Comparison of ENCODE assay signal across 11 cellular contexts in genomic region chr6:125750692-125751333, GRCh38. TPM values are rescaled to one million over a fixed set of nuclear protein-coding genes. Genes with fewer than 3 reads are reported as not detected.
DNase-seq lines count a peak whose midpoint lies in the region; ATAC-seq and TF ChIP-seq lines count a peak whose summit lies in the region.
"Had no signal": no experiment of that assay in that cellular context is flagged by ENCODE, and none has a peak within 500 bp of the region (broad histone marks: within the 10 kb centered on the region; RNA-seq: fewer than 3 reads in every experiment).

No MANE protein-coding gene starts in this region.

- H3K4me3 ChIP-seq in hepatocyte (no peak overlapping the region), skeletal muscle tissue (ENCODE audit: low read length in 3 of 3) (peak overlapping the region; percentile 76 to 92 (median 91)), MG63 (no peak overlapping the region)

- ATAC-seq in T-helper 17 cell, result no peak

- no peaks in the 10 kb centered on the region for H4K20me1 ChIP-seq in hepatocyte (ENCODE audit: insufficient read depth, poor library complexity, severe bottlenecking)

- no peak for DNase-seq in T-helper 2 cell treated with Interferon-gamma antibody and Interleukin-4, amounts not matched to agents 5 μg/mL and 100 μg/mL, for 36 hours (ENCODE audit: low spot score)
- DNase-seq in T-helper 2 cell, result no peak
- no peak for DNase-seq in T-helper 17 cell
- DNase-seq in hepatocyte (ENCODE audit: low spot score), result no peak
- DNase-seq in MG63, result no peak
- no peak for DNase-seq in NCI-H446 treated with DMSO at 0.1 percent for 48 hours (lab: John Stamatoyannopoulos, UW)
- DNase-seq in epidermal melanocyte (ENCODE audit: insufficient read length, low spot score), result no peak
- DNase-seq: brain microvascular endothelial cell, NCI-H226, transverse colon had no signal

- H3K27ac ChIP-seq in hepatocyte (no peak overlapping the region), skeletal muscle tissue (ENCODE audit: low read depth, low read length) (peak overlapping the region; percentile 98)
- H3K27ac ChIP-seq: brain microvascular endothelial cell had no signal

- H2AFZ ChIP-seq in hepatocyte, result no peak overlapping the region

- H3K4me2 ChIP-seq in hepatocyte, result peak overlapping the region; percentile 98

- peaks cover 4% of the 10 kb centered on the region for H3K36me3 Mint-ChIP-seq in T-helper 2 cell treated with Interferon-gamma antibody and Interleukin-4, amounts not matched to agents 5 μg/mL and 100 μg/mL, for 36 hours (ENCODE audit: low read depth)
- peaks cover 6% of the 10 kb centered on the region for H3K36me3 Mint-ChIP-seq in T-helper 17 cell (ENCODE audit: low read depth)

- peak overlapping the region; percentile 88 to 96 (median 93) for H3K9ac ChIP-seq in skeletal muscle tissue (ENCODE audit: low read depth in 1 of 3, low read length in 3 of 3)

- H3K27ac Mint-ChIP-seq in T-helper 2 cell treated with Interferon-gamma antibody and Interleukin-4, amounts not matched to agents 5 μg/mL and 100 μg/mL, for 36 hours, result no peak overlapping the region
- H3K27ac Mint-ChIP-seq in T-helper 17 cell, result peak overlapping the region; percentile 54

- no peaks in the 10 kb centered on the region for H3K9me3 ChIP-seq in T-helper 17 cell (ENCODE audit: control insufficient read depth, low read length, poor library complexity, severe bottlenecking)
- no peaks in the 10 kb centered on the region for H3K9me3 ChIP-seq in hepatocyte (ENCODE audit: low read depth)
- H3K9me3 ChIP-seq in skeletal muscle tissue (ENCODE audit: control insufficient read depth in 3 of 3, low read length in 3 of 3), result no peaks in the 10 kb centered on the region
- no peaks in the 10 kb centered on the region for H3K9me3 ChIP-seq in MG63
- H3K9me3 ChIP-seq: transverse colon had no signal

- peak overlapping the region; percentile 53 for H3K4me3 Mint-ChIP-seq in T-helper 2 cell treated with Interferon-gamma antibody and Interleukin-4, amounts not matched to agents 5 μg/mL and 100 μg/mL, for 36 hours
- H3K4me3 Mint-ChIP-seq in T-helper 17 cell, result peak overlapping the region; percentile 92

- H3K4me1 ChIP-seq in hepatocyte (ENCODE audit: insufficient read depth) (peaks cover 11% of the 10 kb centered on the region), skeletal muscle tissue (ENCODE audit: control insufficient read depth in 3 of 3, insufficient read depth in 3 of 3, low read length in 3 of 3) (peaks cover 3 to 24% (median 12%) of the 10 kb centered on the region in 3 donors)

- no peaks in the 10 kb centered on the region for H3K36me3 ChIP-seq in hepatocyte (replicated peaks; ENCODE audit: insufficient read depth, low read depth)
- H3K36me3 ChIP-seq in skeletal muscle tissue (ENCODE audit: control insufficient read depth in 3 of 3, insufficient read depth in 3 of 3, low read length in 3 of 3), result peaks cover 0 to 14% (median 6%) of the 10 kb centered on the region in 3 donors
- H3K36me3 ChIP-seq in MG63, result no peaks in the 10 kb centered on the region
- H3K36me3 ChIP-seq: brain microvascular endothelial cell, transverse colon had no signal

- no peaks in the 10 kb centered on the region for H3K9me3 Mint-ChIP-seq in T-helper 2 cell treated with Interferon-gamma antibody and Interleukin-4, amounts not matched to agents 5 μg/mL and 100 μg/mL, for 36 hours

- H3K27me3 ChIP-seq in hepatocyte, result peaks cover 60% of the 10 kb centered on the region
- H3K27me3 ChIP-seq in skeletal muscle tissue (ENCODE audit: control insufficient read depth in 3 of 3, insufficient read depth in 3 of 3, low read length in 3 of 3), result peaks cover 0 to 2% (median 0%) of the 10 kb centered on the region in 3 donors
- peaks cover 73% of the 10 kb centered on the region for H3K27me3 ChIP-seq in MG63
- H3K27me3 ChIP-seq: brain microvascular endothelial cell had no signal

- H3K9me2 ChIP-seq in hepatocyte (replicated peaks; ENCODE audit: insufficient read depth), result no peaks in the 10 kb centered on the region

- 15% methylated on average over 4 of the region's 4 CpGs for WGBS in hepatocyte (ENCODE audit: low lambda C conversion rate, missing lambda C conversion rate)

- no peak for TF ChIP-seq CTCF in hepatocyte (IDR thresholded peaks at IDR 0.05; ENCODE audit: poor library complexity)

- peaks cover 38% of the 10 kb centered on the region for H3K4me1 Mint-ChIP-seq in T-helper 2 cell treated with Interferon-gamma antibody and Interleukin-4, amounts not matched to agents 5 μg/mL and 100 μg/mL, for 36 hours (ENCODE audit: low read depth)
- H3K4me1 Mint-ChIP-seq in T-helper 17 cell, result peaks cover 31% of the 10 kb centered on the region

- no peaks in the 10 kb centered on the region for H3K79me2 ChIP-seq in hepatocyte

- peaks cover 84% of the 10 kb centered on the region for H3K27me3 Mint-ChIP-seq in T-helper 2 cell treated with Interferon-gamma antibody and Interleukin-4, amounts not matched to agents 5 μg/mL and 100 μg/mL, for 36 hours (ENCODE audit: low read depth)
- H3K27me3 Mint-ChIP-seq in T-helper 17 cell, result peaks cover 53% of the 10 kb centered on the region

RNA-seq across cellular contexts. Expression of gene HEY2, which starts 1.4 kb away (rescaled TPM):
- total RNA-seq in T-helper 17 cell, result under 1 TPM in 1 of 2 donors, not detected in 1; 0.23 TPM
- total RNA-seq in hepatocyte, result 0.47 and 0.80 TPM in 2 replicates
- polyA plus RNA-seq in hepatocyte, result 0.27 and 0.40 TPM in 2 replicates
- total RNA-seq in skeletal muscle tissue, result 7.3 TPM
- total RNA-seq in MG63 (2014; rRNA removed; shearing (Covaris generic); ENCODE audit: low replicate concordance), result not detected in 2 replicates

RNA-seq across cellular contexts. Expression of gene NCOA7, which starts 39.9 kb away (rescaled TPM):
- total RNA-seq in T-helper 17 cell, result 10 to 100 TPM; 49.5 to 62.4 TPM
- 34.1 and 42.0 TPM in 2 replicates for total RNA-seq in hepatocyte
- polyA plus RNA-seq in hepatocyte, result 17.3 and 22.6 TPM in 2 replicates
- 6.3 TPM for total RNA-seq in skeletal muscle tissue
- 6.7 and 10.6 TPM in 2 replicates for total RNA-seq in MG63 (2014; rRNA removed; shearing (Covaris generic); ENCODE audit: low replicate concordance)

Comparison
In these comparisons a context has a peak if more than half of its experiments do, and no peak if none do; other contexts are left out.
1. H3K4me3 ChIP-seq: peak in skeletal muscle tissue (3 of 3); none in hepatocyte (single experiment) and MG63 (single experiment).